Comparison of ENCODE assay signal across 8 cellular contexts in genomic region chr2:26035110-26035728, GRCh38. TPM values are rescaled to one million over a fixed set of nuclear protein-coding genes. Genes with fewer than 3 reads are reported as not detected.
DNase-seq lines count a peak whose midpoint lies in the region; ATAC-seq, FAIRE-seq and TF ChIP-seq lines count a peak whose summit lies in the region.

No MANE protein-coding gene starts in this region.

- H3K4me1 Mint-ChIP-seq in CD8-positive, alpha-beta memory T cell, result peaks cover 40 to 58% (median 43%) of the 10 kb centered on the region in 3 donors
- H3K4me1 Mint-ChIP-seq in naive thymus-derived CD8-positive, alpha-beta T cell, result peaks cover 14 to 50% (median 48%) of the 10 kb centered on the region in 4 donors

- no peak for TF ChIP-seq CTCF in dorsolateral prefrontal cortex (IDR thresholded peaks at IDR 0.05 in 54 of 56, conservative IDR thresholded peaks at IDR 0.05 in 2 of 56; ENCODE audit: low read depth in 1 of 56, partially characterized antibody in 56 of 56)

- peak overlapping the region; percentile 98 for H3K4me3 ChIP-seq in CD8-positive, alpha-beta memory T cell (ENCODE audit: low read length)
- H3K4me3 ChIP-seq in dorsolateral prefrontal cortex, result peak overlapping the region; percentile 72 to 99 (median 95)

- CTCF ChIA-PET in CD8-positive, alpha-beta memory T cell (lab: Charles Lee), result interaction anchor here (0.9 to 2.3 kb wide), 3 partner anchors 44 to 157 kb away, joined by 3 to 12 read pairs (median 4); partner anchors contain the start of gene ASXL2

- peak in 1 of 5 donors; percentile 2 for DNase-seq in CD8-positive, alpha-beta memory T cell
- DNase-seq in NAMALWA (ENCODE audit: low spot score), result peak; percentile 53
- no peak for DNase-seq in dorsolateral prefrontal cortex
- DNase-seq in naive thymus-derived CD8-positive, alpha-beta T cell, result no peak
- no peak for DNase-seq in stimulated activated CD4-positive, alpha-beta T cell treated with anti-CD3 and anti-CD28 coated beads, Interleukin-4, amount 100 ng/mL, for 24 hours
- DNase-seq in HTR-8/SVneo (ENCODE audit: insufficient read length, low spot score), result no peak
- DNase-seq in posterior vena cava (ENCODE audit: low spot score), result no peak

- POLR2A ChIA-PET in CD8-positive, alpha-beta memory T cell (lab: Charles Lee), result interaction anchor here (1.1 to 1.2 kb wide), 2 partner anchors 8 to 53 kb away, joined by 3 read pairs; partner anchors contain the start of gene KIF3C
- POLR2A ChIA-PET in naive thymus-derived CD8-positive, alpha-beta T cell (lab: Charles Lee), result interaction anchor here (0.6 to 2.0 kb wide), 10 partner anchors 10 to 514 kb away, joined by 3 to 9 read pairs (median 5); partner anchors contain the start of genes HADHA and SELENOI

- ATAC-seq in naive thymus-derived CD8-positive, alpha-beta T cell, result no peak
- ATAC-seq in activated CD4-positive, CD25-positive, alpha-beta regulatory T cell treated with anti-CD3 and anti-CD28 coated beads, Interleukin-2, amount 50 U/mL, for 24 hours, result no peak

- peak overlapping the region; percentile 46 to 96 (median 95) for H3K27ac Mint-ChIP-seq in CD8-positive, alpha-beta memory T cell
- H3K27ac Mint-ChIP-seq in naive thymus-derived CD8-positive, alpha-beta T cell, result peak overlapping the region; percentile 84 to 97 (median 96)

- no peak for FAIRE-seq in HTR-8/SVneo (lab: Jason Lieb, UNC)

- H3K9me3 ChIP-seq in CD8-positive, alpha-beta memory T cell (ENCODE audit: low read length), result no peaks in the 10 kb centered on the region

- H3K36me3 Mint-ChIP-seq in CD8-positive, alpha-beta memory T cell, result peaks cover 0 to 33% (median 0%) of the 10 kb centered on the region in 3 donors
- peaks cover 0 to 22% (median 0%) of the 10 kb centered on the region in 3 donors for H3K36me3 Mint-ChIP-seq in naive thymus-derived CD8-positive, alpha-beta T cell

- H3K9me3 Mint-ChIP-seq in CD8-positive, alpha-beta memory T cell, result peaks cover 0 to 2% (median 0%) of the 10 kb centered on the region in 5 donors
- H3K9me3 Mint-ChIP-seq in naive thymus-derived CD8-positive, alpha-beta T cell, result no peaks in the 10 kb centered on the region

- H3K36me3 ChIP-seq in CD8-positive, alpha-beta memory T cell (ENCODE audit: insufficient read depth, low read length), result no peaks in the 10 kb centered on the region

- H3K27ac ChIP-seq in CD8-positive, alpha-beta memory T cell (ENCODE audit: low read depth, low read length), result peak overlapping the region; percentile 92
- peak overlapping the region in 22 of 59 donors; percentile 10 to 99 (median 96) for H3K27ac ChIP-seq in dorsolateral prefrontal cortex

- no peaks in the 10 kb centered on the region for H3K27me3 Mint-ChIP-seq in CD8-positive, alpha-beta memory T cell
- no peaks in the 10 kb centered on the region for H3K27me3 Mint-ChIP-seq in naive thymus-derived CD8-positive, alpha-beta T cell

- H3K4me3 Mint-ChIP-seq in CD8-positive, alpha-beta memory T cell, result peak overlapping the region; percentile 84 to 99 (median 96)
- peak overlapping the region; percentile 90 to 98 (median 94) for H3K4me3 Mint-ChIP-seq in naive thymus-derived CD8-positive, alpha-beta T cell

- intact Hi-C loops in dorsolateral prefrontal cortex (cut with DNase I) (loop anchor here in 1 of 2 donors (5.0 to 10.0 kb wide), 2 partner anchors 80 to 158 kb away; partner anchors contain the start of gene ASXL2), posterior vena cava (cut with DNase I) (no loop called here)

- peaks cover 37% of the 10 kb centered on the region for H3K4me1 ChIP-seq in CD8-positive, alpha-beta memory T cell (ENCODE audit: insufficient read depth, low read length)

- H3K27me3 ChIP-seq in CD8-positive, alpha-beta memory T cell (ENCODE audit: insufficient read depth, low read length, poor library complexity, severe bottlenecking), result no peaks in the 10 kb centered on the region
- H3K27me3 ChIP-seq in dorsolateral prefrontal cortex, result no peaks in the 10 kb centered on the region

RNA-seq across cellular contexts. Expression of gene RAB10, which starts 1.3 kb away (rescaled TPM):
- 100 to 1,000 TPM; 155 to 167 TPM for total RNA-seq in CD8-positive, alpha-beta memory T cell
- polyA plus RNA-seq in CD8-positive, alpha-beta memory T cell, result 93.3 TPM
- total RNA-seq in dorsolateral prefrontal cortex (100 to 1,000 TPM in 104 of 120 experiments, 10 to 100 TPM in 16; 88.3 to 149 (median 112) TPM), posterior vena cava (10 to 100 TPM; 86.1 to 94.6 TPM)
- 10 to 100 TPM; 62.6 to 72.0 TPM for total RNA-seq in naive thymus-derived CD8-positive, alpha-beta T cell
- 10 to 100 TPM; 64.0 to 80.5 (median 66.6) TPM for polyA plus RNA-seq in naive thymus-derived CD8-positive, alpha-beta T cell

RNA-seq across cellular contexts. Expression of gene KIF3C, which starts 52.9 kb away (rescaled TPM):
- total RNA-seq in CD8-positive, alpha-beta memory T cell, result 1 to 10 TPM; 4.9 to 5.5 TPM
- polyA plus RNA-seq in CD8-positive, alpha-beta memory T cell, result 1.5 TPM
- total RNA-seq in dorsolateral prefrontal cortex, result 100 to 1,000 TPM in 119 of 120 experiments, 10 to 100 TPM in 1; 82.2 to 364 (median 248) TPM
- 1 to 10 TPM; 4.1 to 4.9 TPM for total RNA-seq in naive thymus-derived CD8-positive, alpha-beta T cell
- polyA plus RNA-seq in naive thymus-derived CD8-positive, alpha-beta T cell, result 1 to 10 TPM in 2 of 3 donors, under 1 TPM in 1; 0.63 to 1.1 (median 1.1) TPM
- 10 to 100 TPM in 1 of 2 donors, 1 to 10 TPM in 1; 3.9 to 10.9 TPM for total RNA-seq in posterior vena cava

Comparison
In these comparisons a context has a peak if more than half of its experiments do, and no peak if none do; other contexts are left out.
1. RNA of gene KIF3C, which starts 52.9 kb away (total RNA-seq): 82.2 to 364 TPM in dorsolateral prefrontal cortex; 3.9 to 10.9 TPM in posterior vena cava, 4.9 to 5.5 TPM in CD8-positive, alpha-beta memory T cell and 4.1 to 4.9 TPM in naive thymus-derived CD8-positive, alpha-beta T cell; every median in the first group is over 4 times any median in the second.